2 cellular contexts compared by ENCODE assay signal in the genomic region with DNA sequence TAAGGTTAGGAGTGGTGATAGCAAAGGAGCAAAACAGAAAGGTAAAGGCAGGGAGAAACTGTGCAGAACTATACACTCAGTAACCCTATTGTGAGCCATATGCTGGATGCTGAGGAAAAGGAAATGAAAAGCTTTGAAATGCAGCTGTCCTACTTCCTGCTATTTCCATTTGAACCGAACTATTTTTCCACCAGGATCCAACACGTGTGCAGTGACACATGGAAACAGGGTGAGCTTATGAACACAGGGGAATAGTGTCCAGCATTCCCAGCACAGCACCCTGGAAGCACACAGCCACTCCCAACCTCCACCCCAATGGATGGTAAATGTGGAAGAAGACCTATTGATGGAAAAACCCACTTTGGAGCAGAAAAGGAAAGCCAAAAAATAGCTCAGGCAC.
TF ChIP-seq lines count a peak whose summit lies in the region.

No MANE protein-coding gene starts in this region.

TF ChIP-seq in K562, 482 proteins besides CTCF, POLR2A, EP300 and RAD21:
- TF ChIP-seq PURB (CRISPR knock-in tag; IDR thresholded peaks at IDR 0.05; ENCODE audit: low read depth) = no peak

TF ChIP-seq in endothelial cell of umbilical vein, 7 proteins besides CTCF, POLR2A, EP300 and RAD21:
- TF ChIP-seq JUN (IDR thresholded peaks at IDR 0.05; ENCODE audit: borderline replicate concordance, insufficient read depth, insufficient read length, low read depth) (peak; percentile 11), EZH2 (IDR thresholded peaks at IDR 0.05; ENCODE audit: borderline replicate concordance, low read depth, low read length, severe bottlenecking) (no peak)
- TF ChIP-seq, protein P1, sequence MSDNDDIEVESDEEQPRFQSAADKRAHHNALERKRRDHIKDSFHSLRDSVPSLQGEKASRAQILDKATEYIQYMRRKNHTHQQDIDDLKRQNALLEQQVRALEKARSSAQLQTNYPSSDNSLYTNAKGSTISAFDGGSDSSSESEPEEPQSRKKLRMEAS (IDR thresholded peaks at IDR 0.05; ENCODE audit: insufficient read depth, insufficient read length) = peak; percentile 83
